Comparison of ENCODE assay signal across 13 cellular contexts in the genomic region with DNA sequence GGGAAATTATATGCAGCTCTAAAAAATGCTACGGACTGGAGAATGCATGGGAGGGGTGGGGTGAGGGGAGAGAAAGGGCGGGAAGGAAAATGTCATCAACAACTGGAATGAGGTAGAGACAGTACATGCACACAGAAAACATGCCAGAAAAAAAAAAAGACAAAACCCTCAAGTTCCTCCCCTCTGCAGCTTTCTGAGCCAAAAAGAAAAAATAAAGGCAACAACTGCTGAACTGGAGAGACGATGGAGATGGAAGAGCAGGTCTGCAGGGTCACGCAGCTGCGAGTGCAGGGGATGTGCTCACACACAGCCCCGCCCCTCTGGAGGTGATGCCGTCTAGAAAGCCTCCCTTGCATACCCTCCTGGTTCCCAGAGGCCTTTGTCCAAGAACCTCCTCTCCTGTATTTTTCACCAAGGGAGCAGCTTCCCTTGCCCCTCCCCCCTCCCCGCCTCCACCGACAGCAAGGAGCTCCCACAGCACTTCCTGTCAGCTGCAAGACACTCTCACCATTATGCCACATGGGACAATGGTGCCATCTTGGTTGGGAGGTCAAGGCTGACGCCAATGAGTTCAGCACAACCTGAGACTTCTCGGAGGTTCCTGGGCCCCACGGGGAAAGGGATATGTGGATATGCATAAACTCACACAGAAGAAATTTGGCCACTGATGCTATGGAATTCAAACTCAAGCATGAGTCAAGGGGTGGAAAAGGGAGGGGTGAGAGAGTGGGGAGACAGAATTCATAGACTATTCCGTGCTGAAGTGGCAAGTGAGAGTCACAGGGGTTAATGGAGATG.
DNase-seq lines count a peak whose midpoint lies in the region; ATAC-seq and TF ChIP-seq lines count a peak whose summit lies in the region.
"Had no signal": no experiment of that assay in that cellular context is flagged by ENCODE, and none has a peak within 500 bp of the region (broad histone marks: within the 10 kb centered on the region; RNA-seq: fewer than 3 reads in every experiment).

No MANE protein-coding gene starts in this region.

- TF ChIP-seq CTCF in GM23338 (conservative IDR thresholded peaks at IDR 0.05; ENCODE audit: low read depth in 2 of 2) = no peak

- H4K20me1 ChIP-seq in GM23338 (replicated peaks; ENCODE audit: insufficient read depth) = no peaks in the 10 kb centered on the region

- H3F3A ChIP-seq in GM23338 (replicated peaks; ENCODE audit: low read depth) = no peaks in the 10 kb centered on the region

- 0 out of 2 replicates have a peak overlapping the region, but pooled peaks have one; percentile 32 for H3K4me2 ChIP-seq in GM23338

- H3K36me3 Mint-ChIP-seq in GM23338 (ENCODE audit: low read depth) = peaks cover 4% of the 10 kb centered on the region; the same call in 1 of the 3 replicates

- peaks cover 8% of the 10 kb centered on the region; the same call in 2 of the 3 replicates for H3K9me3 Mint-ChIP-seq in GM23338

- peak overlapping the region; percentile 89 for H2AFZ ChIP-seq in GM23338

- H3K36me3 ChIP-seq in GM23338 (ENCODE audit: insufficient read depth) = no peaks in the 10 kb centered on the region
- no peaks in the 10 kb centered on the region for H3K36me3 ChIP-seq in skeletal muscle tissue (ENCODE audit: control insufficient read depth in 3 of 3, insufficient read depth in 3 of 3, low read length in 3 of 3)

- DNase-seq in GM23338 (ENCODE audit: low spot score) (peak; percentile 30), astrocyte of the hippocampus (ENCODE audit: low read depth, low spot score) (peak; percentile 37), hepatic stellate cell (ENCODE audit: low spot score) (peak; percentile 74), HEK293T (ENCODE audit: extremely low spot score) (no peak), NCI-H2107 treated with DMSO at 0.1 percent for 48 hours (lab: John Stamatoyannopoulos, UW; ENCODE audit: unreplicated experiment) (no peak), T-helper 9 cell (no peak)
- DNase-seq: activated CD4-positive, alpha-beta T cell treated with anti-CD3 and anti-CD28 coated beads, Interleukin-2, amount 50 U/mL, for 1 hour; activated effector memory CD4-positive, alpha-beta T cell treated with anti-CD3 and anti-CD28 coated beads, Interleukin-2, amount 50 U/mL, for 16 hours; cortex of kidney; DMS 273 treated with DMSO at 0.1 percent for 48 hours; NCI-H1048 had no signal

- no peaks in the 10 kb centered on the region for H3K9me2 ChIP-seq in GM23338 (ENCODE audit: insufficient read depth)

- ATAC-seq in GM23338 = peak; percentile 52; the same call in 2 of the 3 replicates

- H3K4me3 Mint-ChIP-seq in GM23338 = no peak overlapping the region

- peaks cover 7% of the 10 kb centered on the region for H3K27me3 Mint-ChIP-seq in GM23338 (ENCODE audit: insufficient read depth, low read depth, poor library complexity)

- H3K27ac ChIP-seq in GM23338 (ENCODE audit: low read depth) (no peak overlapping the region), skeletal muscle tissue (ENCODE audit: low read depth, low read length) (peak overlapping the region; percentile 54)

- no peaks in the 10 kb centered on the region for H3K79me2 ChIP-seq in GM23338 (replicated peaks; ENCODE audit: insufficient read depth)

- no peak overlapping the region for H3K9ac ChIP-seq in skeletal muscle tissue (ENCODE audit: low read depth in 1 of 3, low read length in 3 of 3)

- H3K27me3 ChIP-seq in GM23338 (ENCODE audit: insufficient read depth) = no peaks in the 10 kb centered on the region
- peaks cover 0 to 4% (median 0%) of the 10 kb centered on the region in 3 donors for H3K27me3 ChIP-seq in skeletal muscle tissue (ENCODE audit: control insufficient read depth in 3 of 3, insufficient read depth in 3 of 3, low read length in 3 of 3)

- H3K27ac Mint-ChIP-seq in GM23338 = 0 out of 2 replicates have a peak overlapping the region, but pooled peaks have one; percentile 65

- peaks cover 12% of the 10 kb centered on the region; the same call in 1 of the 2 replicates for H3K4me1 ChIP-seq in GM23338 (ENCODE audit: insufficient read depth)
- H3K4me1 ChIP-seq in skeletal muscle tissue (ENCODE audit: control insufficient read depth in 3 of 3, insufficient read depth in 3 of 3, low read length in 3 of 3) = peaks cover 8 to 10% (median 10%) of the 10 kb centered on the region in 3 donors

- H3K4me3 ChIP-seq in GM23338 = no peak overlapping the region
- no peak overlapping the region for H3K4me3 ChIP-seq in skeletal muscle tissue (ENCODE audit: low read length in 3 of 3)
- H3K4me3 ChIP-seq: skin epidermis had no signal

- CTCF ChIA-PET in HEK293T (lab: Yijun Ruan, JAX) = no interaction called here

- POLR2A ChIA-PET in HEK293T (lab: Yijun Ruan, JAX) = no interaction called here

- H3K4me1 Mint-ChIP-seq in GM23338 = peaks cover 21% of the 10 kb centered on the region

- no peaks in the 10 kb centered on the region for H3K9me3 ChIP-seq in skeletal muscle tissue (ENCODE audit: control insufficient read depth in 3 of 3, low read length in 3 of 3)

TF ChIP-seq in GM23338, 12 proteins besides CTCF, POLR2A, EP300 and RAD21 (continues in another document):
- TF ChIP-seq EZH2 (IDR thresholded peaks at IDR 0.05; ENCODE audit: low read depth, unreplicated experiment) = no peak
- TF ChIP-seq JUNB (IDR thresholded peaks at IDR 0.05; ENCODE audit: unreplicated experiment) = no peak

TF ChIP-seq in HEK293T, 16 proteins besides CTCF, POLR2A, EP300 and RAD21:
- TF ChIP-seq CTBP1 (IDR thresholded peaks at IDR 0.05; ENCODE audit: borderline replicate concordance) (no peak), NFRKB (IDR thresholded peaks at IDR 0.05) (no peak), L3MBTL2 (conservative IDR thresholded peaks at IDR 0.05) (no peak), FOXA1 (IDR thresholded peaks at IDR 0.05) (no peak), SP1 (IDR thresholded peaks at IDR 0.05) (no peak), ZNF384 (IDR thresholded peaks at IDR 0.05) (no peak), TARDBP (IDR thresholded peaks at IDR 0.05) (no peak), SUZ12 (IDR thresholded peaks at IDR 0.05) (no peak), FOXK2 (IDR thresholded peaks at IDR 0.05) (no peak), ELF4 (IDR thresholded peaks at IDR 0.05) (no peak), HDGF (IDR thresholded peaks at IDR 0.05; ENCODE audit: borderline replicate concordance) (no peak), ARNT (IDR thresholded peaks at IDR 0.05) (no peak), BHLHE40 (IDR thresholded peaks at IDR 0.05; ENCODE audit: borderline replicate concordance) (no peak), LEF1 (IDR thresholded peaks at IDR 0.05; ENCODE audit: borderline replicate concordance) (no peak), FOXM1 (IDR thresholded peaks at IDR 0.05; ENCODE audit: borderline replicate concordance) (no peak)
- TF ChIP-seq, protein P1, sequence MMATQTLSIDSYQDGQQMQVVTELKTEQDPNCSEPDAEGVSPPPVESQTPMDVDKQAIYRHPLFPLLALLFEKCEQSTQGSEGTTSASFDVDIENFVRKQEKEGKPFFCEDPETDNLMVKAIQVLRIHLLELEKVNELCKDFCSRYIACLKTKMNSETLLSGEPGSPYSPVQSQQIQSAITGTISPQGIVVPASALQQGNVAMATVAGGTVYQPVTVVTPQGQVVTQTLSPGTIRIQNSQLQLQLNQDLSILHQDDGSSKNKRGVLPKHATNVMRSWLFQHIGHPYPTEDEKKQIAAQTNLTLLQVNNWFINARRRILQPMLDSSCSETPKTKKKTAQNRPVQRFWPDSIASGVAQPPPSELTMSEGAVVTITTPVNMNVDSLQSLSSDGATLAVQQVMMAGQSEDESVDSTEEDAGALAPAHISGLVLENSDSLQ (IDR thresholded peaks at IDR 0.05) = no peak

Comparison
In these comparisons a context has a peak if more than half of its experiments do, and no peak if none do; other contexts are left out.
1. DNase-seq: peak in GM23338 (single experiment), astrocyte of the hippocampus (single experiment) and hepatic stellate cell (single experiment); none in HEK293T (single experiment), NCI-H2107 treated with DMSO at 0.1 percent for 48 hours (single experiment) and T-helper 9 cell (single experiment).